In the genomic region with DNA sequence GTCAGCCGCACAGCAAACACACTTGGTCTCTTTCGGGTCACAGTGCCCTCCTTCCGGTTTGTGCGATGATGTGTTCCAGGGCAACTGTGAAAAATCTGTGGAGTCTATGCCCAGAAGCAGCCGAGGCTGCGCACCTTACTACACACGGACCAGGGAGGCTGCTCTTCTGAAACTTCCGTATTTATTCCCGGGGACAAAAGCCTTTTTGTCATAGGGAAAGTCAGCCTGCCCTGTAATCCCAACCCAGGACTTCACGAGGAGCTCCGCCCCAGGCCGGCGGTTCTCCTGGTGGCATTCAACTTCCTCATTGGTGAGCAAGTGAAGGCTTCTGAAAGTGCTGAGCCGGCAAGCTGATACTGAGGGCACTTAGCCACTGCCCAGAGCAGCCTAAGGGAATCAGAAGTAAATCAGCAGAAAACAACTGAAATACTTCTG, we compare ENCODE assay signal across 8 cellular contexts.
DNase-seq lines count a peak whose midpoint lies in the region; ATAC-seq and TF ChIP-seq lines count a peak whose summit lies in the region.

No MANE protein-coding gene starts in this region.

- DNase-seq in activated CD8-positive, alpha-beta memory T cell treated with anti-CD3 and anti-CD28 coated beads for 24 hours = peak; percentile 66
- no peak for DNase-seq in activated CD8-positive, alpha-beta memory T cell treated with anti-CD3 and anti-CD28 coated beads, Interleukin-2, amount 10 ng/mL, durations not matched to agents 7 days and 5 days
- DNase-seq in NOMO-1 treated with dmso at 0.1 percent for 144 hours (lab: John Stamatoyannopoulos, UW; ENCODE audit: unreplicated experiment) (peak; percentile 44), choroid plexus epithelial cell (ENCODE audit: low read depth) (peak; percentile 31), midbrain (lab: John Stamatoyannopoulos, UW) (peak; percentile 33)
- no peak for DNase-seq in activated CD4-positive, CD25-positive, alpha-beta regulatory T cell treated with anti-CD3 and anti-CD28 coated beads, Interleukin-2, amount 50 U/mL, for 72 hours

- H3K4me3 Mint-ChIP-seq in activated CD8-positive, alpha-beta memory T cell treated with anti-CD3 and anti-CD28 coated beads, Interleukin-2, amount 10 ng/mL, durations not matched to agents 7 days and 5 days = no peak overlapping the region

- no peaks in the 10 kb centered on the region for H3K9me3 Mint-ChIP-seq in activated CD8-positive, alpha-beta memory T cell treated with anti-CD3 and anti-CD28 coated beads, Interleukin-2, amount 10 ng/mL, durations not matched to agents 7 days and 5 days (ENCODE audit: low read depth)

- no peak for ATAC-seq in activated CD8-positive, alpha-beta memory T cell treated with anti-CD3 and anti-CD28 coated beads, Interleukin-2, amount 10 ng/mL, durations not matched to agents 7 days and 5 days
- ATAC-seq in HG03520 (IDR thresholded peaks at IDR 0.05; ENCODE audit: unreplicated experiment) (no peak), HG03439 (IDR thresholded peaks at IDR 0.05; ENCODE audit: unreplicated experiment) (no peak)

- peaks cover 2% of the 10 kb centered on the region for H3K4me1 Mint-ChIP-seq in activated CD8-positive, alpha-beta memory T cell treated with anti-CD3 and anti-CD28 coated beads, Interleukin-2, amount 10 ng/mL, durations not matched to agents 7 days and 5 days

- no peak overlapping the region for H3K27ac Mint-ChIP-seq in activated CD8-positive, alpha-beta memory T cell treated with anti-CD3 and anti-CD28 coated beads, Interleukin-2, amount 10 ng/mL, durations not matched to agents 7 days and 5 days

- TF ChIP-seq CTCF in choroid plexus epithelial cell (conservative IDR thresholded peaks at IDR 0.05; ENCODE audit: low read depth, low read length) = no peak

- H3K27me3 Mint-ChIP-seq in activated CD8-positive, alpha-beta memory T cell treated with anti-CD3 and anti-CD28 coated beads, Interleukin-2, amount 10 ng/mL, durations not matched to agents 7 days and 5 days = peaks cover 11% of the 10 kb centered on the region

- peak overlapping the region; percentile 31 for H3K4me3 ChIP-seq in choroid plexus epithelial cell (ENCODE audit: low read depth, low read length)

- CTCF ChIA-PET in activated CD8-positive, alpha-beta memory T cell treated with anti-CD3 and anti-CD28 coated beads, Interleukin-2, amount 10 ng/mL, durations not matched to agents 7 days and 5 days (lab: Charles Lee) = no interaction called here

- no peaks in the 10 kb centered on the region for H3K36me3 Mint-ChIP-seq in activated CD8-positive, alpha-beta memory T cell treated with anti-CD3 and anti-CD28 coated beads, Interleukin-2, amount 10 ng/mL, durations not matched to agents 7 days and 5 days

Comparison
In these comparisons a context has a peak if more than half of its experiments do, and no peak if none do; other contexts are left out.
1. DNase-seq: peak in activated CD8-positive, alpha-beta memory T cell treated with anti-CD3 and anti-CD28 coated beads for 24 hours (single experiment), NOMO-1 treated with dmso at 0.1 percent for 144 hours (single experiment), choroid plexus epithelial cell (single experiment) and midbrain (single experiment); none in activated CD8-positive, alpha-beta memory T cell treated with anti-CD3 and anti-CD28 coated beads, Interleukin-2, amount 10 ng/mL, durations not matched to agents 7 days and 5 days (single experiment) and activated CD4-positive, CD25-positive, alpha-beta regulatory T cell treated with anti-CD3 and anti-CD28 coated beads, Interleukin-2, amount 50 U/mL, for 72 hours (single experiment).